Comparison of ENCODE assay signal across 11 cellular contexts in genomic region chr3:42819351-42819965, GRCh38. TPM values are rescaled to one million over a fixed set of nuclear protein-coding genes. Genes with fewer than 3 reads are reported as not detected.
DNase-seq lines count a peak whose midpoint lies in the region; ATAC-seq and TF ChIP-seq lines count a peak whose summit lies in the region.
"Had no signal": no experiment of that assay in that cellular context is flagged by ENCODE, and none has a peak within 500 bp of the region (broad histone marks: within the 10 kb centered on the region; RNA-seq: fewer than 3 reads in every experiment).

No MANE protein-coding gene starts in this region.

- intact Hi-C loops in body of pancreas (cut with DNase I) = no loop called here
- intact Hi-C loops in mucosa of descending colon (cut with DNase I, micrococcal nuclease) = no loop called here
- intact Hi-C loops in left ventricle myocardium inferior (cut with micrococcal nuclease) = no loop called here
- intact Hi-C loops in ascending aorta (cut with DNase I) = no loop called here

- H3K4me3 ChIP-seq in GM12865 (ENCODE audit: low read depth, low read length) (no peak overlapping the region), body of pancreas (no peak overlapping the region), mucosa of descending colon (no peak overlapping the region), left ventricle myocardium inferior (no peak overlapping the region), ascending aorta (no peak overlapping the region)

- H3K36me3 ChIP-seq in body of pancreas (replicated peaks in 1 of 2; ENCODE audit: insufficient read depth in 1 of 2, low read depth in 2 of 2) (no peaks in the 10 kb centered on the region), mucosa of descending colon (ENCODE audit: low read depth) (no peaks in the 10 kb centered on the region), left ventricle myocardium inferior (no peaks in the 10 kb centered on the region), ascending aorta (no peaks in the 10 kb centered on the region)

- DNase-seq in GM12865 (ENCODE audit: low read depth) (peak; percentile 14), NCI-H345 treated with DMSO at 0.1 percent for 48 hours (lab: John Stamatoyannopoulos, UW; ENCODE audit: unreplicated experiment) (peak; percentile 81), body of pancreas (peak; percentile 50 to 70 (median 56)), mucosa of descending colon (peak in 2 of 3 donors; percentile 61 to 77), left ventricle myocardium inferior (no peak), ascending aorta (ENCODE audit: low spot score in 2 of 2) (no peak)
- DNase-seq in activated CD4-positive, alpha-beta T cell treated with anti-CD3 and anti-CD28 coated beads for 48 hours = no peak
- DNase-seq: activated CD8-positive, alpha-beta memory T cell treated with anti-CD3 and anti-CD28 coated beads, Interleukin-2, amount 50 U/mL, for 48 hours; CD4-positive, CD25-positive, alpha-beta regulatory T cell; T-helper 1 cell had no signal

- H3K4me1 ChIP-seq in body of pancreas (peaks cover 13% of the 10 kb centered on the region), mucosa of descending colon (ENCODE audit: low read depth) (peaks cover 33% of the 10 kb centered on the region), left ventricle myocardium inferior (peaks cover 14% of the 10 kb centered on the region), ascending aorta (no peaks in the 10 kb centered on the region)

- TF ChIP-seq POLR2A in body of pancreas (IDR thresholded peaks at IDR 0.05) = no peak

- H3K9me3 ChIP-seq in body of pancreas (no peaks in the 10 kb centered on the region), mucosa of descending colon (no peaks in the 10 kb centered on the region), left ventricle myocardium inferior (replicated peaks) (no peaks in the 10 kb centered on the region), ascending aorta (no peaks in the 10 kb centered on the region)

- no peaks in the 10 kb centered on the region for H3K27me3 ChIP-seq in body of pancreas
- H3K27me3 ChIP-seq in left ventricle myocardium inferior (ENCODE audit: low read depth) = no peaks in the 10 kb centered on the region
- no peaks in the 10 kb centered on the region for H3K27me3 ChIP-seq in ascending aorta

- no peak for TF ChIP-seq CTCF in GM12865 (IDR thresholded peaks at IDR 0.05; ENCODE audit: insufficient read depth, low read depth, low read length, missing control alignments)
- TF ChIP-seq CTCF in body of pancreas (IDR thresholded peaks at IDR 0.05) = peak in 3 of 7 experiments; percentile 13 to 23 (median 22)
- TF ChIP-seq CTCF in mucosa of descending colon (IDR thresholded peaks at IDR 0.05) = no peak
- TF ChIP-seq CTCF in left ventricle myocardium inferior (IDR thresholded peaks at IDR 0.05; ENCODE audit: borderline replicate concordance) = no peak
- TF ChIP-seq CTCF in ascending aorta (IDR thresholded peaks at IDR 0.05) = no peak

- WGBS in body of pancreas, 2 donors = 36 to 37% methylated on average over 2 of the region's 2 CpGs

- ATAC-seq in body of pancreas (peak; percentile 64), mucosa of descending colon (peak; percentile 47), GM21576 (IDR thresholded peaks at IDR 0.05; ENCODE audit: unreplicated experiment) (no peak)

- peak overlapping the region in 3 of 4 donors; percentile 4 to 36 (median 33) for H3K27ac ChIP-seq in body of pancreas
- no peak overlapping the region for H3K27ac ChIP-seq in left ventricle myocardium inferior (replicated peaks)
- no peak overlapping the region for H3K27ac ChIP-seq in ascending aorta

RNA-seq across cellular contexts. Expression of gene ACKR2, which starts 10.2 kb away (rescaled TPM):
- 1 to 10 TPM; 3.3 to 3.4 TPM for total RNA-seq in body of pancreas
- 10 to 100 TPM in 2 of 3 donors, 1 to 10 TPM in 1; 4.7 to 13.1 (median 10.4) TPM for total RNA-seq in mucosa of descending colon
- 0.44 TPM for total RNA-seq in left ventricle myocardium inferior
- total RNA-seq in ascending aorta = 24.5 TPM
- total RNA-seq: CD4-positive, CD25-positive, alpha-beta regulatory T cell had no signal

RNA-seq across cellular contexts. Expression of gene HIGD1A, which starts 15.2 kb away (rescaled TPM):
- total RNA-seq in body of pancreas (10 to 100 TPM; 36.3 to 52.4 TPM), mucosa of descending colon (100 to 1,000 TPM; 174 to 468 (median 368) TPM), left ventricle myocardium inferior (377 TPM), ascending aorta (109 TPM)

RNA-seq across cellular contexts. Expression of gene CCDC13, which starts 46.4 kb away (rescaled TPM):
- total RNA-seq in body of pancreas (1 to 10 TPM; 3.9 to 6.3 TPM), mucosa of descending colon (1 to 10 TPM; 2.2 to 3.3 (median 3.0) TPM), left ventricle myocardium inferior (0.41 TPM), ascending aorta (2.1 TPM)

RNA-seq across cellular contexts. Expression of gene CYP8B1, which starts 56.2 kb away (rescaled TPM):
- total RNA-seq in body of pancreas = not detected
- not detected for total RNA-seq in mucosa of descending colon
- total RNA-seq in left ventricle myocardium inferior = not detected
- 0.43 TPM for total RNA-seq in ascending aorta
- total RNA-seq: CD4-positive, CD25-positive, alpha-beta regulatory T cell had no signal

Comparison
In these comparisons a context has a peak if more than half of its experiments do, and no peak if none do; other contexts are left out.
1. DNase-seq: peak in GM12865 (single experiment), NCI-H345 treated with DMSO at 0.1 percent for 48 hours (single experiment), body of pancreas (4 of 4) and mucosa of descending colon (2 of 3); none in left ventricle myocardium inferior (single experiment), activated CD4-positive, alpha-beta T cell treated with anti-CD3 and anti-CD28 coated beads for 48 hours (single experiment) and ascending aorta (0 of 2).
2. H3K27ac ChIP-seq: peak in body of pancreas (3 of 4); none in left ventricle myocardium inferior (single experiment) and ascending aorta (0 of 2).